ENCODE assay signal across 1 cellular context in genomic region chrX:47093248-47093647, GRCh38.
TF ChIP-seq lines count a peak whose summit lies in the region.

No MANE protein-coding gene starts in this region.

TF ChIP-seq in WTC11, 78 proteins besides CTCF, POLR2A, EP300 and RAD21 (continued from another document):
- TF ChIP-seq PRDM15 (CRISPR knock-in tag; IDR thresholded peaks at IDR 0.05) (no peak), ESRRA (CRISPR knock-in tag; IDR thresholded peaks at IDR 0.05; ENCODE audit: borderline replicate concordance) (no peak), ZNF317 (CRISPR knock-in tag; IDR thresholded peaks at IDR 0.05; ENCODE audit: borderline replicate concordance, low read depth) (no peak), ZMAT4 (CRISPR knock-in tag; IDR thresholded peaks at IDR 0.05) (no peak), HMGA2 (CRISPR knock-in tag; IDR thresholded peaks at IDR 0.05) (no peak), MAX (CRISPR knock-in tag; IDR thresholded peaks at IDR 0.05) (no peak), TP53 (CRISPR knock-in tag; IDR thresholded peaks at IDR 0.05) (no peak)
